In genomic region chr3:29415824-29416223, GRCh38 we compare ENCODE assay signal across 16 cellular contexts.
A peak's percentile ranks its signal among the peaks of the same experiment; 100 is the strongest.
DNase-seq lines count a peak whose midpoint lies in the region; ATAC-seq, FAIRE-seq and TF ChIP-seq lines count a peak whose summit lies in the region.
"Had no signal": no experiment of that assay in that cellular context is flagged by ENCODE, and none has a peak within 500 bp of the region (broad histone marks: within the 10 kb centered on the region; RNA-seq: fewer than 3 reads in every experiment).

No MANE protein-coding gene starts in this region.

- H3K36me3 Mint-ChIP-seq in stimulated activated memory B cell treated with anti-CD40 and anti-IgM and Interleukin-4, amounts not matched to agents 10 μg/mL and 1 μg/mL and 100 μg/mL, for 72 hours, result no peaks in the 10 kb centered on the region

- H3K4me3 ChIP-seq in OCI-LY7 (ENCODE audit: low read depth, low read length, poor library complexity, severe bottlenecking) (no peak overlapping the region), mesenchymal stem cell (ENCODE audit: insufficient read depth in 1 of 2, low read depth in 1 of 2, low read length in 2 of 2) (no peak overlapping the region), upper lobe of right lung (no peak overlapping the region)
- H3K4me3 ChIP-seq: K562, SJSA1 had no signal

- 0% methylated on average over 1 of the region's 2 CpGs for WGBS in mesenchymal stem cell

- no peak for TF ChIP-seq CTCF in OCI-LY7 (conservative IDR thresholded peaks at IDR 0.05; ENCODE audit: low read length)
- no peak for TF ChIP-seq CTCF in upper lobe of right lung (IDR thresholded peaks at IDR 0.05)

- H3K18ac ChIP-seq in mesenchymal stem cell (ENCODE audit: low read depth in 1 of 2, low read length in 2 of 2), result no peak overlapping the region

- DNase-seq in H54 (ENCODE audit: insufficient read length, low spot score) (no peak), OCI-LY7 (ENCODE audit: low spot score) (no peak), dermis blood vessel endothelial cell (peak; percentile 41), mesenchymal stem cell (peak; percentile 70), upper lobe of right lung (no peak), NCI-H2171 (lab: John Stamatoyannopoulos, UW) (no peak), nucleus accumbens (lab: John Stamatoyannopoulos, UW) (no peak)
- DNase-seq: DMS79, NCI-H1417, NCI-H187, NCI-H524 had no signal

- H3K14ac ChIP-seq in mesenchymal stem cell (ENCODE audit: low read length in 2 of 2), result no peak overlapping the region

- no peaks in the 10 kb centered on the region for H3K79me2 ChIP-seq in OCI-LY7 (ENCODE audit: insufficient read depth, low read depth, low read length)

- H4K8ac ChIP-seq in mesenchymal stem cell (ENCODE audit: low read length), result no peak overlapping the region

- POLR2A ChIA-PET in OCI-LY7 (lab: Charles Lee), result interaction anchor here (1.1 to 1.4 kb wide), 2 partner anchors 14 to 17 kb away, joined by 3 to 5 read pairs; no protein-coding TSS in a partner anchor

- peaks cover 40% of the 10 kb centered on the region for H3K4me1 ChIP-seq in OCI-LY7 (ENCODE audit: insufficient read depth, low read length, poor library complexity, severe bottlenecking)
- H3K4me1 ChIP-seq in mesenchymal stem cell (ENCODE audit: control insufficient read depth, insufficient read depth, low read depth, low read length), result no peaks in the 10 kb centered on the region
- H3K4me1 ChIP-seq in upper lobe of right lung, result peaks cover 13% of the 10 kb centered on the region

- peak; percentile 86 for FAIRE-seq in H54 (lab: Jason Lieb, UNC)
- FAIRE-seq: K562 had no signal

- no peak for TF ChIP-seq POLR2A in H54 (IDR thresholded peaks at IDR 0.05; ENCODE audit: low read depth, low read length)

- H4K91ac ChIP-seq in mesenchymal stem cell (ENCODE audit: low read length), result no peak overlapping the region

- CTCF ChIA-PET in OCI-LY7 (lab: Charles Lee; ENCODE audit: unreplicated experiment), result interaction anchor here (1.6 kb wide), 1 partner anchor 10 kb away, joined by 4 read pairs; no protein-coding TSS in a partner anchor

- H3K4me2 ChIP-seq in OCI-LY7 (ENCODE audit: low read length), result no peak overlapping the region
- no peak overlapping the region for H3K4me2 ChIP-seq in mesenchymal stem cell (ENCODE audit: low read length, poor library complexity, severe bottlenecking)

- no peaks in the 10 kb centered on the region for H3K9me3 Mint-ChIP-seq in stimulated activated memory B cell treated with anti-CD40 and anti-IgM and Interleukin-4, amounts not matched to agents 10 μg/mL and 1 μg/mL and 100 μg/mL, for 72 hours

- no peak overlapping the region for H2BK5ac ChIP-seq in mesenchymal stem cell (ENCODE audit: low read depth, low read length, poor library complexity, severe bottlenecking)

- no peak overlapping the region for H3K23ac ChIP-seq in mesenchymal stem cell (ENCODE audit: low read length in 2 of 2)

- no peak overlapping the region for H3K9ac ChIP-seq in mesenchymal stem cell (ENCODE audit: low read length)

- H2AFZ ChIP-seq in OCI-LY7 (ENCODE audit: low read length) (peak overlapping the region; percentile 15; the same call in 1 of the 2 replicates), mesenchymal stem cell (ENCODE audit: low read depth, low read length) (no peak overlapping the region)

- no peak overlapping the region for H3K4ac ChIP-seq in mesenchymal stem cell (ENCODE audit: low read depth in 1 of 2, low read length in 2 of 2)

- H3K4me1 Mint-ChIP-seq in stimulated activated memory B cell treated with anti-CD40 and anti-IgM and Interleukin-4, amounts not matched to agents 10 μg/mL and 1 μg/mL and 100 μg/mL, for 72 hours, result no peaks in the 10 kb centered on the region

- intact Hi-C loops in OCI-LY7 (cut with micrococcal nuclease; ENCODE audit: unreplicated experiment), result no loop called here
- intact Hi-C loops in upper lobe of right lung (cut with DNase I), result no loop called here

- no peaks in the 10 kb centered on the region for H3K27me3 ChIP-seq in mesenchymal stem cell (ENCODE audit: control insufficient read depth in 1 of 2, insufficient read depth in 1 of 2, low read length in 2 of 2)
- no peaks in the 10 kb centered on the region for H3K27me3 ChIP-seq in upper lobe of right lung
- H3K27me3 ChIP-seq: SJSA1 had no signal

- no peak overlapping the region for H3K27ac Mint-ChIP-seq in stimulated activated memory B cell treated with anti-CD40 and anti-IgM and Interleukin-4, amounts not matched to agents 10 μg/mL and 1 μg/mL and 100 μg/mL, for 72 hours

- H3K36me3 ChIP-seq in OCI-LY7 (ENCODE audit: insufficient read depth, low read length) (no peaks in the 10 kb centered on the region), mesenchymal stem cell (ENCODE audit: control insufficient read depth in 1 of 2, insufficient read depth in 2 of 2, low read depth in 1 of 2, low read length in 2 of 2) (no peaks in the 10 kb centered on the region), upper lobe of right lung (no peaks in the 10 kb centered on the region)

- H3K27ac ChIP-seq in OCI-LY7 (ENCODE audit: low read depth, low read length, poor library complexity, severe bottlenecking), result no peak overlapping the region
- H3K27ac ChIP-seq in mesenchymal stem cell (ENCODE audit: low read length, poor library complexity, severe bottlenecking), result no peak overlapping the region
- no peak overlapping the region for H3K27ac ChIP-seq in upper lobe of right lung
- H3K27ac ChIP-seq: C4-2B, SJSA1 had no signal

- no peak overlapping the region for H2BK120ac ChIP-seq in mesenchymal stem cell (ENCODE audit: low read depth, low read length)

- no peak overlapping the region for H2AK5ac ChIP-seq in mesenchymal stem cell (ENCODE audit: low read length, severe bottlenecking)

- H4K20me1 ChIP-seq in OCI-LY7 (ENCODE audit: insufficient read depth, low read length), result no peaks in the 10 kb centered on the region

- H3K9me2 ChIP-seq in OCI-LY7 (ENCODE audit: insufficient read depth, low read length), result no peaks in the 10 kb centered on the region

- H3K27me3 Mint-ChIP-seq in stimulated activated memory B cell treated with anti-CD40 and anti-IgM and Interleukin-4, amounts not matched to agents 10 μg/mL and 1 μg/mL and 100 μg/mL, for 72 hours, result no peaks in the 10 kb centered on the region

- H2BK15ac ChIP-seq in mesenchymal stem cell (ENCODE audit: low read depth, poor library complexity, severe bottlenecking), result no peak overlapping the region

- no TSS peak for BruUV-seq in OCI-LY7 (replicated peaks; lab: Mats Ljungman, UMichigan)

- H3K4me3 Mint-ChIP-seq in stimulated activated memory B cell treated with anti-CD40 and anti-IgM and Interleukin-4, amounts not matched to agents 10 μg/mL and 1 μg/mL and 100 μg/mL, for 72 hours, result no peak overlapping the region

- H3K9me3 ChIP-seq in OCI-LY7 (ENCODE audit: low read length), result no peaks in the 10 kb centered on the region
- no peaks in the 10 kb centered on the region for H3K9me3 ChIP-seq in mesenchymal stem cell (ENCODE audit: control insufficient read depth, low read length)
- no peaks in the 10 kb centered on the region for H3K9me3 ChIP-seq in upper lobe of right lung
- H3K9me3 ChIP-seq: SJSA1 had no signal

- no peak for ATAC-seq in upper lobe of right lung
- no peak for ATAC-seq in stimulated activated memory B cell treated with anti-CD40 and anti-IgM and Interleukin-4, amounts not matched to agents 10 μg/mL and 1 μg/mL and 100 μg/mL, for 72 hours
- ATAC-seq: HCT116, K562 had no signal

- H2BK12ac ChIP-seq in mesenchymal stem cell (ENCODE audit: low read length in 2 of 2), result no peak overlapping the region

- H3K79me1 ChIP-seq in mesenchymal stem cell (replicated peaks; ENCODE audit: low read length, poor library complexity, severe bottlenecking), result peaks cover 13% of the 10 kb centered on the region

Comparison
In these comparisons a context has a peak if more than half of its experiments do, and no peak if none do; other contexts are left out.
1. DNase-seq: peak in dermis blood vessel endothelial cell (single experiment) and mesenchymal stem cell (single experiment); none in H54 (single experiment), OCI-LY7 (single experiment), upper lobe of right lung (single experiment), NCI-H2171 (single experiment) and nucleus accumbens (0 of 56).